25 cellular contexts compared by ENCODE assay signal in genomic region chr7:149566103-149566502, GRCh38.
"Had no signal": no experiment of that assay in that cellular context is flagged by ENCODE, and none has a peak within 500 bp of the region (broad histone marks: within the 10 kb centered on the region; RNA-seq: fewer than 3 reads in every experiment).

No MANE protein-coding gene starts in this region.

- DNase-seq: activated CD4-positive, alpha-beta T cell treated with anti-CD3 and anti-CD28 coated beads for 1 hour; activated CD8-positive, alpha-beta memory T cell treated with anti-CD3 and anti-CD28 coated beads, Interleukin-2, amount 50 U/mL, for 48 hours; activated gamma-delta T cell treated with Interleukin-2 at 50 U/mL for 16 hours; amygdala; central memory CD4-positive, alpha-beta T cell; left lung; lower lobe of right lung; mesenchymal stem cell; natural killer cell; occipital lobe; psoas muscle; sigmoid colon; stimulated activated CD4-positive, alpha-beta T cell treated with anti-CD3 and anti-CD28 coated beads, Interleukin-15, amount 100 ng/mL, for 24 hours; stimulated activated CD4-positive, alpha-beta T cell treated with anti-CD3 and anti-CD28 coated beads, Interleukin-2, amount 100 ng/mL, for 24 hours; stimulated activated naive CD4-positive, alpha-beta T cell; T-helper 2 cell had no signal

- H3K4me3 ChIP-seq: breast epithelium, left lung, lower lobe of right lung, neural progenitor cell, psoas muscle, sigmoid colon, suprapubic skin, tibial nerve had no signal

- ATAC-seq: left lung, lower lobe of right lung, natural killer cell, psoas muscle, WTC11 had no signal

- H3K4me1 Mint-ChIP-seq: neural progenitor cell had no signal

- H3K4me2 ChIP-seq: neural progenitor cell had no signal

- FAIRE-seq: frontal cortex had no signal

- H3K27ac ChIP-seq: breast epithelium, epithelial cell of prostate, left lung, lower lobe of right lung, neural progenitor cell, parathyroid adenoma, psoas muscle, suprapubic skin, tibial nerve had no signal

- H2AFZ ChIP-seq: neural progenitor cell, parathyroid adenoma had no signal

- H3K36me3 ChIP-seq: breast epithelium, neural progenitor cell, sigmoid colon had no signal

- H3K27ac Mint-ChIP-seq: dendritic cell treated with granulocyte-macrophage colony-stimulating factor and Interleukin-4, amounts not matched to agents 40 ng/mL and 50 ng/mL, for 4 days; neural progenitor cell; WTC11 had no signal

- H3K9ac ChIP-seq: neural progenitor cell, parathyroid adenoma had no signal

- H3K4me3 Mint-ChIP-seq: dendritic cell treated with granulocyte-macrophage colony-stimulating factor and Interleukin-4, amounts not matched to agents 40 ng/mL and 50 ng/mL, for 4 days; natural killer cell; neural progenitor cell; WTC11 had no signal

- H3K27me3 Mint-ChIP-seq: dendritic cell treated with granulocyte-macrophage colony-stimulating factor and Interleukin-4, amounts not matched to agents 40 ng/mL and 50 ng/mL, for 4 days had no signal

- H3K27me3 ChIP-seq: breast epithelium, left lung, neural progenitor cell, sigmoid colon, suprapubic skin, tibial nerve had no signal

- H3K4me1 ChIP-seq: breast epithelium, left lung, lower lobe of right lung, parathyroid adenoma, suprapubic skin, tibial nerve had no signal
